ENCODE assay signal across 11 cellular contexts in genomic region chr2:36486546-36487044, GRCh38.
DNase-seq lines count a peak whose midpoint lies in the region; ATAC-seq and TF ChIP-seq lines count a peak whose summit lies in the region.
"Had no signal": no experiment of that assay in that cellular context is flagged by ENCODE, and none has a peak within 500 bp of the region (broad histone marks: within the 10 kb centered on the region; RNA-seq: fewer than 3 reads in every experiment).

No MANE protein-coding gene starts in this region.

- H3K23me2 ChIP-seq in H9 (ENCODE audit: insufficient read length, low read depth, low read length, poor library complexity, severe bottlenecking) = no peaks in the 10 kb centered on the region

- H4K5ac ChIP-seq in H9 (ENCODE audit: insufficient read length, low read depth, low read length) = no peak overlapping the region

- no peaks in the 10 kb centered on the region; a peak in 1 of 5 replicates for H3K9me3 Mint-ChIP-seq in H9

- no peak overlapping the region for H3K4me2 ChIP-seq in H9 (ENCODE audit: insufficient read depth, insufficient read length, low read length)
- H3K4me2 ChIP-seq in smooth muscle cell = peak overlapping the region; percentile 69

- H2AFZ ChIP-seq in H9 (ENCODE audit: low read length) (no peak overlapping the region), smooth muscle cell (ENCODE audit: low read depth) (no peak overlapping the region)

- H4K20me1 ChIP-seq in H9 (ENCODE audit: control insufficient read depth, insufficient read depth, insufficient read length) = no peaks in the 10 kb centered on the region
- no peaks in the 10 kb centered on the region for H4K20me1 ChIP-seq in smooth muscle cell (ENCODE audit: low read depth)

- H3K9me3 ChIP-seq in H9 (ENCODE audit: control insufficient read depth, low read depth, low read length) = no peaks in the 10 kb centered on the region
- no peaks in the 10 kb centered on the region for H3K9me3 ChIP-seq in smooth muscle cell (replicated peaks; ENCODE audit: low read depth)
- H3K9me3 ChIP-seq: testis had no signal

- H2BK5ac ChIP-seq in H9 (ENCODE audit: insufficient read length, low read length) = no peak overlapping the region

- no peak for ATAC-seq in GM21526 (IDR thresholded peaks at IDR 0.05; ENCODE audit: low FRiP score, unreplicated experiment)
- no peak for ATAC-seq in HG03039 (IDR thresholded peaks at IDR 0.05; ENCODE audit: unreplicated experiment)

- peak overlapping the region in 2 of 3 experiments; percentile 68 to 82; a peak in 3 of 7 replicates for H3K27ac Mint-ChIP-seq in H9

- H3F3A ChIP-seq in smooth muscle cell (ENCODE audit: low read depth) = peaks cover 18% of the 10 kb centered on the region

- H2BK12ac ChIP-seq in H9 (ENCODE audit: insufficient read length, low read depth, low read length) = no peak overlapping the region

- H3K79me2 ChIP-seq in H9 (ENCODE audit: insufficient read depth, low read length) = no peaks in the 10 kb centered on the region
- no peaks in the 10 kb centered on the region for H3K79me2 ChIP-seq in smooth muscle cell (ENCODE audit: low read depth)

- H3K9ac ChIP-seq in H9 (ENCODE audit: extremely low read depth, insufficient read length, low read length) (no peak overlapping the region), smooth muscle cell (ENCODE audit: low read depth) (peak overlapping the region; percentile 4)

- no peak overlapping the region for H2BK15ac ChIP-seq in H9 (ENCODE audit: low read depth, low read length)

- H3K14ac ChIP-seq in H9 (ENCODE audit: insufficient read depth, low read length) = no peak overlapping the region

- peaks cover 3 to 13% of the 10 kb centered on the region in 2 experiments; a peak in 3 of 4 replicates for H3K4me1 Mint-ChIP-seq in H9

- H3K27ac ChIP-seq in H9 (ENCODE audit: insufficient read length, low read depth, low read length) (no peak overlapping the region), smooth muscle cell (ENCODE audit: low read depth) (peak overlapping the region; percentile 76)

- no peak overlapping the region for H3K56ac ChIP-seq in H9 (ENCODE audit: insufficient read length, low read depth, low read length)

- H2AK5ac ChIP-seq in H9 (ENCODE audit: insufficient read length, low read length) = no peak overlapping the region

- H3K4me1 ChIP-seq in H9 (ENCODE audit: insufficient read depth, low read length) = peaks cover 2% of the 10 kb centered on the region; the same call in 1 of the 2 replicates
- H3K4me1 ChIP-seq in smooth muscle cell (ENCODE audit: low read depth) = peaks cover 15% of the 10 kb centered on the region

- no peak overlapping the region for H3K4ac ChIP-seq in H9 (ENCODE audit: low read depth, low read length)

- H3K4me3 Mint-ChIP-seq in H9 = no peak overlapping the region

- peaks cover 0 to 25% (median 6%) of the 10 kb centered on the region in 3 experiments; a peak in 4 of 7 replicates for H3K36me3 Mint-ChIP-seq in H9 (ENCODE audit: insufficient read depth in 1 of 3, low read depth in 3 of 3)

- H3T11ph ChIP-seq in H9 (ENCODE audit: low read length) = no peak overlapping the region

- H3K27me3 ChIP-seq in H9 (ENCODE audit: insufficient read depth, low read length) (no peaks in the 10 kb centered on the region), smooth muscle cell (ENCODE audit: low read depth) (no peaks in the 10 kb centered on the region)
- H3K27me3 ChIP-seq: testis had no signal

- no peak overlapping the region for H2BK20ac ChIP-seq in H9 (ENCODE audit: low read depth, low read length, poor library complexity, severe bottlenecking)

- H4K8ac ChIP-seq in H9 (replicated peaks; ENCODE audit: insufficient read length, low read depth, low read length) = no peak overlapping the region

- H2BK120ac ChIP-seq in H9 (ENCODE audit: low read depth, low read length, poor library complexity, severe bottlenecking) = no peak overlapping the region

- TF ChIP-seq CTCF in H9 (conservative IDR thresholded peaks at IDR 0.05) (no peak), smooth muscle cell (IDR thresholded peaks at IDR 0.05; ENCODE audit: borderline replicate concordance, insufficient read depth, poor library complexity, severe bottlenecking) (no peak)

- DNase-seq in H9 = no peak
- DNase-seq in T47D (ENCODE audit: low read depth in 1 of 2, low spot score in 1 of 2) = peak; percentile 3 to 36
- peak; percentile 14 for DNase-seq in hepatic stellate cell (ENCODE audit: low spot score)
- DNase-seq in smooth muscle cell (lab: John Stamatoyannopoulos, UW; ENCODE audit: unreplicated experiment) = no peak
- DNase-seq in activated naive CD4-positive, alpha-beta T cell treated with anti-CD3 and anti-CD28 coated beads, Interleukin-2, amount 50 U/mL, for 16 hours = no peak
- DNase-seq in mesenteric fat pad (ENCODE audit: low spot score) = no peak
- DNase-seq: cerebellar nuclear complex, NCI-H2029 treated with DMSO at 0.1 percent for 48 hours, testis had no signal

- H3K36me3 ChIP-seq in smooth muscle cell (ENCODE audit: low read depth) = no peaks in the 10 kb centered on the region

- H3K18ac ChIP-seq in H9 (ENCODE audit: insufficient read length, low read depth, low read length) = no peak overlapping the region

- WGBS in H9 (ENCODE audit: extremely low coverage, insufficient read length, low lambda C conversion rate) = no CpG with 5 or more reads among the region's 1 CpG
- WGBS in smooth muscle cell (ENCODE audit: low lambda C conversion rate) = 14% methylated on average over 1 of the region's 1 CpG

- peaks cover 4% of the 10 kb centered on the region for H3K79me1 ChIP-seq in H9 (ENCODE audit: insufficient read depth, low read depth, low read length, poor library complexity, severe bottlenecking)

- no peak overlapping the region for H3K4me3 ChIP-seq in smooth muscle cell
- H3K4me3 ChIP-seq: testis had no signal

- H4K91ac ChIP-seq in H9 (ENCODE audit: insufficient read length, low read depth, low read length) = no peak overlapping the region

- H3K27me3 Mint-ChIP-seq in H9 (ENCODE audit: low read depth) = no peaks in the 10 kb centered on the region

- in situ Hi-C loops in T47D (cut with HindIII; ENCODE audit: low pct_unique_long_range_greater_than_20kb, low sequenced_read_pairs) = no loop called here

- H3K23ac ChIP-seq in H9 (ENCODE audit: insufficient read length, low read depth, low read length) = no peak overlapping the region

Comparison
In these comparisons a context has a peak if more than half of its experiments do, and no peak if none do; other contexts are left out.
1. DNase-seq: peak in T47D (2 of 2) and hepatic stellate cell (single experiment); none in H9 (single experiment), smooth muscle cell (single experiment), activated naive CD4-positive, alpha-beta T cell treated with anti-CD3 and anti-CD28 coated beads, Interleukin-2, amount 50 U/mL, for 16 hours (single experiment) and mesenteric fat pad (single experiment).